In genomic region chr6:93008385-93008784, GRCh38 we compare ENCODE assay signal across 32 cellular contexts.
"Had no signal": no experiment of that assay in that cellular context is flagged by ENCODE, and none has a peak within 500 bp of the region (broad histone marks: within the 10 kb centered on the region; RNA-seq: fewer than 3 reads in every experiment).

No MANE protein-coding gene starts in this region.

- H3K79me2 ChIP-seq: parathyroid adenoma had no signal

- H3K36me3 Mint-ChIP-seq: naive thymus-derived CD8-positive, alpha-beta T cell; natural killer cell treated with Interleukin-12 subunit alpha and Interleukin-12 subunit beta and Interleukin-15 and Interleukin-18, amount 100 ng/mL, for 72 hours; stimulated activated memory B cell treated with anti-CD40 and anti-IgM and Interleukin-4, amounts not matched to agents 10 μg/mL and 1 μg/mL and 100 μg/mL, for 72 hours; type B pancreatic cell had no signal

- H3K27ac Mint-ChIP-seq: naive thymus-derived CD8-positive, alpha-beta T cell; natural killer cell treated with Interleukin-12 subunit alpha and Interleukin-12 subunit beta and Interleukin-15 and Interleukin-18, amount 100 ng/mL, for 72 hours; nephron progenitor cell; progenitor cell of endocrine pancreas; stimulated activated memory B cell treated with anti-CD40 and anti-IgM and Interleukin-4, amounts not matched to agents 10 μg/mL and 1 μg/mL and 100 μg/mL, for 72 hours; stimulated activated naive CD8-positive, alpha-beta T cell treated with anti-CD3 and anti-CD28 coated beads, Interleukin-15, amount 100 ng/mL, for 72 hours; type B pancreatic cell had no signal

- H3K27me3 Mint-ChIP-seq: naive thymus-derived CD8-positive, alpha-beta T cell; natural killer cell treated with Interleukin-12 subunit alpha and Interleukin-12 subunit beta and Interleukin-15 and Interleukin-18, amount 100 ng/mL, for 72 hours; progenitor cell of endocrine pancreas; stimulated activated memory B cell treated with anti-CD40 and anti-IgM and Interleukin-4, amounts not matched to agents 10 μg/mL and 1 μg/mL and 100 μg/mL, for 72 hours; stimulated activated naive CD8-positive, alpha-beta T cell treated with anti-CD3 and anti-CD28 coated beads, Interleukin-15, amount 100 ng/mL, for 72 hours; type B pancreatic cell had no signal

- H3K9me3 ChIP-seq: ovary, psoas muscle, right lobe of liver, sigmoid colon, suprapubic skin, testis, tibial artery, transverse colon, upper lobe of right lung, uterus had no signal

- H3K27ac ChIP-seq: ovary, parathyroid adenoma, psoas muscle, right lobe of liver, sigmoid colon, spleen, suprapubic skin, testis, tibial artery, transverse colon, upper lobe of right lung, uterus had no signal

- H3K27me3 ChIP-seq: ovary, right lobe of liver, sigmoid colon, spleen, suprapubic skin, testis, tibial artery, transverse colon, upper lobe of right lung, uterus had no signal

- H2AFZ ChIP-seq: parathyroid adenoma had no signal

- H3K4me3 ChIP-seq: ovary, psoas muscle, right lobe of liver, sigmoid colon, spleen, suprapubic skin, testis, tibial artery, transverse colon, upper lobe of right lung, uterus had no signal

- H3K9ac ChIP-seq: parathyroid adenoma had no signal

- DNase-seq: naive thymus-derived CD8-positive, alpha-beta T cell; nephron progenitor cell; occipital lobe; ovary; posterior cingulate gyrus; psoas muscle; right cardiac atrium; right lobe of liver; sigmoid colon; small intestine; spleen; stimulated activated CD4-positive, alpha-beta T cell treated with anti-CD3 and anti-CD28 coated beads, Interleukin-12 subunit alpha, Interleukin-12 subunit beta, amount 100 ng/mL, for 4 hours; stimulated activated CD4-positive, alpha-beta T cell treated with anti-CD3 and anti-CD28 coated beads, Interleukin-1b, Interleukin-23, amount 100 ng/mL, for 48 hours; stimulated activated CD4-positive, alpha-beta T cell treated with anti-CD3 and anti-CD28 coated beads, Interleukin-4, amount 100 ng/mL, for 1 hour; stimulated activated CD4-positive, alpha-beta T cell treated with anti-CD3 and anti-CD28 coated beads, Interleukin-4, amount 100 ng/mL, for 4 hours; stimulated activated CD8-positive, alpha-beta memory T cell treated with anti-CD3 and anti-CD28 coated beads, Interleukin-4, amount 100 ng/mL, for 48 hours; stimulated activated naive CD4-positive, alpha-beta T cell; stimulated activated naive CD8-positive, alpha-beta T cell treated with anti-CD3 and anti-CD28 coated beads, Interleukin-15, amount 100 ng/mL, for 72 hours; stimulated activated naive CD8-positive, alpha-beta T cell treated with anti-CD3 and anti-CD28 coated beads, Interleukin-15, Interleukin-2, amounts not matched to agents 100 U/mL and 50 U/mL, for 24 hours; substantia nigra; testis; tibial artery; transverse colon; upper lobe of right lung; uterus had no signal

- H3K4me3 Mint-ChIP-seq: naive thymus-derived CD8-positive, alpha-beta T cell; natural killer cell treated with Interleukin-12 subunit alpha and Interleukin-12 subunit beta and Interleukin-15 and Interleukin-18, amount 100 ng/mL, for 72 hours; nephron progenitor cell; neural crest cell; stimulated activated memory B cell treated with anti-CD40 and anti-IgM and Interleukin-4, amounts not matched to agents 10 μg/mL and 1 μg/mL and 100 μg/mL, for 72 hours; stimulated activated naive CD8-positive, alpha-beta T cell treated with anti-CD3 and anti-CD28 coated beads, Interleukin-15, amount 100 ng/mL, for 72 hours; type B pancreatic cell had no signal

- H3K9me3 Mint-ChIP-seq: nephron progenitor cell; neural crest cell; stimulated activated naive CD8-positive, alpha-beta T cell treated with anti-CD3 and anti-CD28 coated beads, Interleukin-15, amount 100 ng/mL, for 72 hours; type B pancreatic cell had no signal

- ATAC-seq: naive thymus-derived CD8-positive, alpha-beta T cell; natural killer cell treated with Interleukin-12 subunit alpha and Interleukin-12 subunit beta and Interleukin-15 and Interleukin-18, amount 100 ng/mL, for 72 hours; psoas muscle; right cardiac atrium; right lobe of liver; stimulated activated memory B cell treated with anti-CD40 and anti-IgM and Interleukin-4, amounts not matched to agents 10 μg/mL and 1 μg/mL and 100 μg/mL, for 72 hours; stimulated activated naive CD8-positive, alpha-beta T cell treated with anti-CD3 and anti-CD28 coated beads, Interleukin-15, amount 100 ng/mL, for 72 hours; stimulated activated naive CD8-positive, alpha-beta T cell treated with anti-CD3 and anti-CD28 coated beads, Interleukin-15, Interleukin-2, amounts not matched to agents 100 U/mL and 50 U/mL, for 24 hours; upper lobe of right lung had no signal

- H3K4me1 ChIP-seq: psoas muscle, right lobe of liver, sigmoid colon, spleen, suprapubic skin, testis, tibial artery, transverse colon, upper lobe of right lung, uterus had no signal

- H3K4me1 Mint-ChIP-seq: naive thymus-derived CD8-positive, alpha-beta T cell; nephron progenitor cell; neural crest cell; stimulated activated memory B cell treated with anti-CD40 and anti-IgM and Interleukin-4, amounts not matched to agents 10 μg/mL and 1 μg/mL and 100 μg/mL, for 72 hours; stimulated activated naive CD8-positive, alpha-beta T cell treated with anti-CD3 and anti-CD28 coated beads, Interleukin-15, amount 100 ng/mL, for 72 hours had no signal

- H3K36me3 ChIP-seq: ovary, right lobe of liver, sigmoid colon, spleen, suprapubic skin, tibial artery, transverse colon, upper lobe of right lung, uterus had no signal
